ENCODE assay signal across 1 cellular context in the genomic region with DNA sequence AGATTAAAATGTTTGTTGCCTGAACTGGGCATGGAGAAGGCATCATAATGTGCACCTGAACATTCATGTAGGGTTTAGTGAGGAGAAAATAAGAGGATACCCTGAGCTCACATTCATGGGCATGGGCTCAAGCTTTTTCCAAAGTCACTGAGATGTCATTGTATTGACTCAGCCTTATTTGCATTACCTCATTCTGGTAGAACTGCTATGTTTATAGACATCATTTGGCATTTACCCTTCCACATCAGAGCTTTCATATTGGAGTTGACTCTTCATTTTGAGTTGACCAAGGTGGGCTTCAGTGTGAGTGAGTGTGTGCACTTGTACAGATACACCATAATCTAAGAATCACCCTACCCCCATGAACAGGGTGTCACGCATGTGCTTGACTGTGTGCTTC.
TF ChIP-seq lines count a peak whose summit lies in the region.

No MANE protein-coding gene starts in this region.

TF ChIP-seq in SK-N-SH treated with all-trans-retinoic acid at 6 μM for 48 hours, 23 proteins besides CTCF, POLR2A, EP300 and RAD21 (continued from another document):
- TF ChIP-seq, protein P1, sequence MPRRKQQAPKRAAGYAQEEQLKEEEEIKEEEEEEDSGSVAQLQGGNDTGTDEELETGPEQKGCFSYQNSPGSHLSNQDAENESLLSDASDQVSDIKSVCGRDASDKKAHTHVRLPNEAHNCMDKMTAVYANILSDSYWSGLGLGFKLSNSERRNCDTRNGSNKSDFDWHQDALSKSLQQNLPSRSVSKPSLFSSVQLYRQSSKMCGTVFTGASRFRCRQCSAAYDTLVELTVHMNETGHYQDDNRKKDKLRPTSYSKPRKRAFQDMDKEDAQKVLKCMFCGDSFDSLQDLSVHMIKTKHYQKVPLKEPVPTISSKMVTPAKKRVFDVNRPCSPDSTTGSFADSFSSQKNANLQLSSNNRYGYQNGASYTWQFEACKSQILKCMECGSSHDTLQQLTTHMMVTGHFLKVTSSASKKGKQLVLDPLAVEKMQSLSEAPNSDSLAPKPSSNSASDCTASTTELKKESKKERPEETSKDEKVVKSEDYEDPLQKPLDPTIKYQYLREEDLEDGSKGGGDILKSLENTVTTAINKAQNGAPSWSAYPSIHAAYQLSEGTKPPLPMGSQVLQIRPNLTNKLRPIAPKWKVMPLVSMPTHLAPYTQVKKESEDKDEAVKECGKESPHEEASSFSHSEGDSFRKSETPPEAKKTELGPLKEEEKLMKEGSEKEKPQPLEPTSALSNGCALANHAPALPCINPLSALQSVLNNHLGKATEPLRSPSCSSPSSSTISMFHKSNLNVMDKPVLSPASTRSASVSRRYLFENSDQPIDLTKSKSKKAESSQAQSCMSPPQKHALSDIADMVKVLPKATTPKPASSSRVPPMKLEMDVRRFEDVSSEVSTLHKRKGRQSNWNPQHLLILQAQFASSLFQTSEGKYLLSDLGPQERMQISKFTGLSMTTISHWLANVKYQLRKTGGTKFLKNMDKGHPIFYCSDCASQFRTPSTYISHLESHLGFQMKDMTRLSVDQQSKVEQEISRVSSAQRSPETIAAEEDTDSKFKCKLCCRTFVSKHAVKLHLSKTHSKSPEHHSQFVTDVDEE (CRISPR knock-in tag; IDR thresholded peaks at IDR 0.05) = no peak
- no peak for TF ChIP-seq ZFP30 (CRISPR knock-in tag; IDR thresholded peaks at IDR 0.05)
- TF ChIP-seq, protein P2, sequence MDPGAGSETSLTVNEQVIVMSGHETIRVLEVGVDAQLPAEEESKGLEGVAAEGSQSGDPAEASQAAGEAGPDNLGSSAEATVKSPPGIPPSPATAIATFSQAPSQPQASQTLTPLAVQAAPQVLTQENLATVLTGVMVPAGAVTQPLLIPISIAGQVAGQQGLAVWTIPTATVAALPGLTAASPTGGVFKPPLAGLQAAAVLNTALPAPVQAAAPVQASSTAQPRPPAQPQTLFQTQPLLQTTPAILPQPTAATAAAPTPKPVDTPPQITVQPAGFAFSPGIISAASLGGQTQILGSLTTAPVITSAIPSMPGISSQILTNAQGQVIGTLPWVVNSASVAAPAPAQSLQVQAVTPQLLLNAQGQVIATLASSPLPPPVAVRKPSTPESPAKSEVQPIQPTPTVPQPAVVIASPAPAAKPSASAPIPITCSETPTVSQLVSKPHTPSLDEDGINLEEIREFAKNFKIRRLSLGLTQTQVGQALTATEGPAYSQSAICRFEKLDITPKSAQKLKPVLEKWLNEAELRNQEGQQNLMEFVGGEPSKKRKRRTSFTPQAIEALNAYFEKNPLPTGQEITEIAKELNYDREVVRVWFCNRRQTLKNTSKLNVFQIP (CRISPR knock-in tag; IDR thresholded peaks at IDR 0.05; ENCODE audit: borderline replicate concordance, low read depth) = no peak
- no peak for TF ChIP-seq CSDC2 (CRISPR knock-in tag; IDR thresholded peaks at IDR 0.05)
- TF ChIP-seq TOX (CRISPR knock-in tag; IDR thresholded peaks at IDR 0.05; ENCODE audit: borderline replicate concordance) = no peak
- TF ChIP-seq, protein P3, sequence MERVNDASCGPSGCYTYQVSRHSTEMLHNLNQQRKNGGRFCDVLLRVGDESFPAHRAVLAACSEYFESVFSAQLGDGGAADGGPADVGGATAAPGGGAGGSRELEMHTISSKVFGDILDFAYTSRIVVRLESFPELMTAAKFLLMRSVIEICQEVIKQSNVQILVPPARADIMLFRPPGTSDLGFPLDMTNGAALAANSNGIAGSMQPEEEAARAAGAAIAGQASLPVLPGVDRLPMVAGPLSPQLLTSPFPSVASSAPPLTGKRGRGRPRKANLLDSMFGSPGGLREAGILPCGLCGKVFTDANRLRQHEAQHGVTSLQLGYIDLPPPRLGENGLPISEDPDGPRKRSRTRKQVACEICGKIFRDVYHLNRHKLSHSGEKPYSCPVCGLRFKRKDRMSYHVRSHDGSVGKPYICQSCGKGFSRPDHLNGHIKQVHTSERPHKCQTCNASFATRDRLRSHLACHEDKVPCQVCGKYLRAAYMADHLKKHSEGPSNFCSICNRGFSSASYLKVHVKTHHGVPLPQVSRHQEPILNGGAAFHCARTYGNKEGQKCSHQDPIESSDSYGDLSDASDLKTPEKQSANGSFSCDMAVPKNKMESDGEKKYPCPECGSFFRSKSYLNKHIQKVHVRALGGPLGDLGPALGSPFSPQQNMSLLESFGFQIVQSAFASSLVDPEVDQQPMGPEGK (CRISPR knock-in tag; IDR thresholded peaks at IDR 0.05; ENCODE audit: borderline replicate concordance) = no peak
- TF ChIP-seq, protein P4, sequence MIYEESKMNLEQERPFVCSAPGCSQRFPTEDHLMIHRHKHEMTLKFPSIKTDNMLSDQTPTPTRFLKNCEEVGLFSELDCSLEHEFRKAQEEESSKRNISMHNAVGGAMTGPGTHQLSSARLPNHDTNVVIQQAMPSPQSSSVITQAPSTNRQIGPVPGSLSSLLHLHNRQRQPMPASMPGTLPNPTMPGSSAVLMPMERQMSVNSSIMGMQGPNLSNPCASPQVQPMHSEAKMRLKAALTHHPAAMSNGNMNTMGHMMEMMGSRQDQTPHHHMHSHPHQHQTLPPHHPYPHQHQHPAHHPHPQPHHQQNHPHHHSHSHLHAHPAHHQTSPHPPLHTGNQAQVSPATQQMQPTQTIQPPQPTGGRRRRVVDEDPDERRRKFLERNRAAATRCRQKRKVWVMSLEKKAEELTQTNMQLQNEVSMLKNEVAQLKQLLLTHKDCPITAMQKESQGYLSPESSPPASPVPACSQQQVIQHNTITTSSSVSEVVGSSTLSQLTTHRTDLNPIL (CRISPR knock-in tag; IDR thresholded peaks at IDR 0.05; ENCODE audit: low read depth) = no peak
- TF ChIP-seq ZNF8 (CRISPR knock-in tag; IDR thresholded peaks at IDR 0.05) = no peak
